ENCODE assay signal across 8 cellular contexts in the genomic region with DNA sequence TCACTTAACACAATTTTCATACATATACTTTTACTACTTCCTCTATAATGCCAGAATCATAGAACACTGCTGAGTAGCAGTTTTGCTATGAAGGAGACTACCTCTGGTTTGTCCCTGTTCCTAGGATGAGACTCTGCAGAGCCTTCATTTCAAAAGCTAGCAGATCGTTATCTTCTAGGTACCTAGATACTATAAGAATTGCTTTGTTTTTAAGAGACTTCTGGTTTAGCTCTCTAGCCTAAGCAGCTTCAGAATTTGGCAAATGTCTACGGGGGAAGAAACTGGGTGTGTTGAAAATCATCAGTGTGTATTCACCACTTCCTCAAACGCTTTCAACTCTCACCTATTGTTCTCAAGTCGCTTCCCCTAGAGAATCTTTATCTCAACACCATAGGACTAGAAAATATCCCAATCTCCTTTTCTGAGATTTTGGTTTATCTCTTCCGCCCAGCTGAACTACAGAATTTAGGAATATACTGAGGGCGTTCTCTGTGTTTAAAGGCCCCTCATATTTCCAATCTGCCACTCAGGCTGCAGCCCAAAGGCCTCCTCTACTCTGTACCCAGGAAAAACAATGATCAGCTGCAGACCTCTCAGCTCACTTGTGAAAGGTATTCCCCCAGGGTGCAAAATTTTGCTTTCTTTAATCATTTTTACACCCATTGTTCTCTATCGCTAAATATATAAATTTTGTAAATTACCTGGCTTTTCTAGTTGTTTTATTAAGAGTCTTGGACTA. TPM values are rescaled to one million over a fixed set of nuclear protein-coding genes. Genes with fewer than 3 reads are reported as not detected.
DNase-seq lines count a peak whose midpoint lies in the region; ATAC-seq and TF ChIP-seq lines count a peak whose summit lies in the region.

No MANE protein-coding gene starts in this region.

- no peak overlapping the region for H3K27ac ChIP-seq in H9 (ENCODE audit: insufficient read length, low read depth, low read length)

- no peaks in the 10 kb centered on the region for H3K23me2 ChIP-seq in H9 (ENCODE audit: insufficient read length, low read depth, low read length, poor library complexity, severe bottlenecking)

- H2BK120ac ChIP-seq in H9 (ENCODE audit: low read depth, low read length, poor library complexity, severe bottlenecking) = no peak overlapping the region

- intact Hi-C loops in left colon (cut with DNase I, micrococcal nuclease) = no loop called here

- no CpG with 5 or more reads among the region's 7 CpGs for WGBS in H9 (ENCODE audit: extremely low coverage, insufficient read length, low lambda C conversion rate)

- no peaks in the 10 kb centered on the region for H3K27me3 ChIP-seq in H9 (ENCODE audit: insufficient read depth, low read length)

- H3K9me3 ChIP-seq in H9 (ENCODE audit: control insufficient read depth, low read depth, low read length) = no peaks in the 10 kb centered on the region

- peak overlapping the region in 1 of 2 experiments; percentile 23; a peak in 1 of 5 replicates for H3K4me3 Mint-ChIP-seq in H9

- H3K9me3 Mint-ChIP-seq in H9 = peaks cover 7 to 13% of the 10 kb centered on the region in 2 experiments

- no peak for TF ChIP-seq CTCF in H9 (conservative IDR thresholded peaks at IDR 0.05)
- no peak for TF ChIP-seq CTCF in omental fat pad (IDR thresholded peaks at IDR 0.05)

- H3K14ac ChIP-seq in H9 (ENCODE audit: insufficient read depth, low read length) = peak overlapping the region; percentile 29; the same call in 1 of the 2 replicates

- H3K4ac ChIP-seq in H9 (ENCODE audit: low read depth, low read length) = no peak overlapping the region

- no peak overlapping the region for H2BK15ac ChIP-seq in H9 (ENCODE audit: low read depth, low read length)

- H3K79me2 ChIP-seq in H9 (ENCODE audit: insufficient read depth, low read length) = peaks cover 32% of the 10 kb centered on the region

- H2BK5ac ChIP-seq in H9 (ENCODE audit: insufficient read length, low read length) = no peak overlapping the region

- H3K4me1 Mint-ChIP-seq in H9 = peaks cover 79 to 80% of the 10 kb centered on the region in 2 experiments

- no peak overlapping the region for H3K18ac ChIP-seq in H9 (ENCODE audit: insufficient read length, low read depth, low read length)

- no peaks in the 10 kb centered on the region for H4K20me1 ChIP-seq in H9 (ENCODE audit: control insufficient read depth, insufficient read depth, insufficient read length)

- no peak overlapping the region for H2AK5ac ChIP-seq in H9 (ENCODE audit: insufficient read length, low read length)

- no peak overlapping the region for H3K4me2 ChIP-seq in H9 (ENCODE audit: insufficient read depth, insufficient read length, low read length)

- no peak overlapping the region for H3K23ac ChIP-seq in H9 (ENCODE audit: insufficient read length, low read depth, low read length)

- no peak overlapping the region for H3K56ac ChIP-seq in H9 (ENCODE audit: insufficient read length, low read depth, low read length)

- H3T11ph ChIP-seq in H9 (ENCODE audit: low read length) = no peak overlapping the region

- peak overlapping the region; percentile 7 to 91 (median 27); a peak in 6 of 7 replicates for H3K27ac Mint-ChIP-seq in H9

- no peak overlapping the region for H4K5ac ChIP-seq in H9 (ENCODE audit: insufficient read length, low read depth, low read length)

- no peak overlapping the region for H2BK12ac ChIP-seq in H9 (ENCODE audit: insufficient read length, low read depth, low read length)

- peak; percentile 97 for ATAC-seq in GM18511 (IDR thresholded peaks at IDR 0.05; ENCODE audit: unreplicated experiment)
- ATAC-seq in left colon = peak; percentile 80
- no peak for ATAC-seq in omental fat pad (ENCODE audit: low FRiP score)

- H3K4me1 ChIP-seq in H9 (ENCODE audit: insufficient read depth, low read length) = peaks cover 3% of the 10 kb centered on the region; the same call in 1 of the 2 replicates

- H4K8ac ChIP-seq in H9 (replicated peaks; ENCODE audit: insufficient read length, low read depth, low read length) = no peak overlapping the region

- peaks cover 7 to 22% (median 15%) of the 10 kb centered on the region in 3 experiments for H3K36me3 Mint-ChIP-seq in H9 (ENCODE audit: insufficient read depth in 1 of 3, low read depth in 3 of 3)

- no peak for DNase-seq in H9
- DNase-seq in MV-4-11 (lab: John Stamatoyannopoulos, UW) = peak; percentile 79
- no peak for DNase-seq in left colon
- DNase-seq in omental fat pad (ENCODE audit: low spot score) = no peak
- no peak for DNase-seq in NCI-H1105 (lab: John Stamatoyannopoulos, UW)
- DNase-seq in NCI-H446 treated with DMSO at 0.1 percent for 48 hours (lab: John Stamatoyannopoulos, UW) = no peak
- no peak for DNase-seq in GM19240 (ENCODE audit: insufficient read length, low spot score)

- H4K91ac ChIP-seq in H9 (ENCODE audit: insufficient read length, low read depth, low read length) = no peak overlapping the region

- H3K27me3 Mint-ChIP-seq in H9 (ENCODE audit: low read depth) = no peaks in the 10 kb centered on the region

- no peak overlapping the region for H3K9ac ChIP-seq in H9 (ENCODE audit: extremely low read depth, insufficient read length, low read length)

- H3K79me1 ChIP-seq in H9 (ENCODE audit: insufficient read depth, low read depth, low read length, poor library complexity, severe bottlenecking) = no peaks in the 10 kb centered on the region

- no peak overlapping the region for H2BK20ac ChIP-seq in H9 (ENCODE audit: low read depth, low read length, poor library complexity, severe bottlenecking)

- H2AFZ ChIP-seq in H9 (ENCODE audit: low read length) = no peak overlapping the region

RNA-seq across cellular contexts. Expression of a gene that starts 28.7 kb away (rescaled TPM):
- total RNA-seq in H9 (2021) = 114 and 121 TPM in 2 replicates
- total RNA-seq in left colon = 100 to 1,000 TPM; 118 to 123 TPM
- total RNA-seq in omental fat pad = 100 to 1,000 TPM in 1 of 4 donors, 10 to 100 TPM in 3; 47.4 to 116 (median 72.2) TPM
